In the genomic region with DNA sequence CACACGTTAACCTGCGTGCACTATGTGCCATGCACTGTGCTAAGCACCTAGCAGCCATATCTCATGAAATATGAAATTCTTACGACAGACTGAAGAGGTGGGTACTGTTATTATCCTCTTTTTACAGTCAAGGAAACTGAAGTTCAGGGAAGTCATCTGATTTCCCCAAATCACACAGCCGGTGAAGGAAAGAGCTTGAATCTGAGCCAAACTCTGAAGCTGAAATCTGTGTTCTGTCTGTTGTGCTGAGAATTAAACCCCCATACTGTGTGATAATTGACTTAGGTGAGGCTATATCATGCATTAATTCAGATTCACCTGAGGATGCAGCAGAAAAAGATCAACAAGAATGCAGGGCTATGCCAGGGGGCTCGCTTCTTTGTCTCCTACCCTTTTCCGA, we compare ENCODE assay signal across 1 cellular context.
TF ChIP-seq lines count a peak whose summit lies in the region.

No MANE protein-coding gene starts in this region.

TF ChIP-seq in liver, 16 proteins besides CTCF, POLR2A, EP300 and RAD21 (continued from another document):
- TF ChIP-seq, protein P1, sequence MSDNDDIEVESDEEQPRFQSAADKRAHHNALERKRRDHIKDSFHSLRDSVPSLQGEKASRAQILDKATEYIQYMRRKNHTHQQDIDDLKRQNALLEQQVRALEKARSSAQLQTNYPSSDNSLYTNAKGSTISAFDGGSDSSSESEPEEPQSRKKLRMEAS (IDR thresholded peaks at IDR 0.05): no peak
- TF ChIP-seq HNF4G (IDR thresholded peaks at IDR 0.05) (no peak), HNF4A (conservative IDR thresholded peaks at IDR 0.05) (no peak), FOXA1 (IDR thresholded peaks at IDR 0.05) (no peak), JUND (IDR thresholded peaks at IDR 0.05) (no peak), ZBTB33 (IDR thresholded peaks at IDR 0.05) (no peak), NR2F2 (IDR thresholded peaks at IDR 0.05) (no peak)
